ENCODE assay signal across 1 cellular context in the genomic region with DNA sequence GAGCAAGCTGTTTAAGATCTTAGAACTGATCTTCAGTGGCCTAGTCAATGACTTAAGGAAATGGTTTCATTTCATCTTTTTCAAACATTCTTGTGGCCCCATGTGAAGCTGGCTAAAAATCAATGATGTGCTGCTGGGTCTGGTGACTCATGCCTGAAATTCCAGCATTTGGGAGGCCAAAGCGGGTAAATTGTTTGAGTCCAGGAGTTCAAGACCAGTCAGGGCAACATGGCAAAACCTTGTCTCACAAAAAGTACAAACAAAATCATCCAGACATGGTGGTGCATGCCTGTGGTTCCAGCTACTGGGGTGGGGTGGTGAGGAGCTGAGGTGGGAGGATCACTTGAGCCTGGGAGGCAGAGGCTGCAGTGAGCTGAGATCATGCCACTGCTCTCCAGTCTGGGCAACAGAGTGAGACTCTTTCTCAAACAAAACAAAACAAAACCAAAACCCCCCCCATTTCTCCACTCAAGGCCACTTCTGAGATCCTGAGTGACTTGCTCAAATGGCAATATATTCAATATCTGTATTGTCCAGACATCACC.
A peak's percentile ranks its signal among the peaks of the same experiment; 100 is the strongest.
TF ChIP-seq lines count a peak whose summit lies in the region.

No MANE protein-coding gene starts in this region.

TF ChIP-seq in IMR-90, 13 proteins besides CTCF, POLR2A, EP300 and RAD21 (continued from another document):
- TF ChIP-seq NFE2L2 (IDR thresholded peaks at IDR 0.05; ENCODE audit: low read depth, low read length) (no peak), BHLHE40 (IDR thresholded peaks at IDR 0.05; ENCODE audit: low read depth, low read length) (peak; percentile 60), MXI1 (IDR thresholded peaks at IDR 0.05; ENCODE audit: borderline replicate concordance, low read depth, low read length) (0 out of 2 replicates have a peak, but pooled peaks have one; percentile 15)
TF ChIP-seq in IMR-90: peak in this region for 4.
